Comparison of ENCODE assay signal across 18 cellular contexts in genomic region chr16:67998231-67998778, GRCh38. TPM values are rescaled to one million over a fixed set of nuclear protein-coding genes. Genes with fewer than 3 reads are reported as not detected.
DNase-seq lines count a peak whose midpoint lies in the region; ATAC-seq and TF ChIP-seq lines count a peak whose summit lies in the region.
"Not testable (repeated sequence)": the region's sequence is repeated elsewhere in the genome, so short reads cannot be mapped to it uniquely, and the experiment has no call there.
"Had no signal": no experiment of that assay in that cellular context is flagged by ENCODE, and none has a peak within 500 bp of the region (broad histone marks: within the 10 kb centered on the region; RNA-seq: fewer than 3 reads in every experiment).

No MANE protein-coding gene starts in this region.

- not testable (repeated sequence) for H3K4me3 ChIP-seq in thymus (ENCODE audit: low read length)

- ATAC-seq in CD4-positive, alpha-beta T cell (ENCODE audit: poor library complexity); T-cell (replicated peaks in 1 of 4); natural killer cell: not testable (repeated sequence)

- not testable (repeated sequence) for H3K9me3 ChIP-seq in CD4-positive, alpha-beta T cell (ENCODE audit: control insufficient read depth, low read length); thymus (ENCODE audit: control insufficient read depth)

- intact Hi-C loops in CD4-positive, alpha-beta T cell (cut with DNase I, micrococcal nuclease); activated T-helper 1 cell treated with anti-CD3 and anti-CD28 coated beads, Interleukin-12 subunit alpha, Interleukin-12 subunit beta, Interleukin-2, Interleukin-4 antibody, amounts not matched to agents 30 ng/mL and 10 ng/mL and 1 ng/mL, durations not matched to agents 14 hours and 24 hours and 36 hours (cut with micrococcal nuclease); dendritic cell treated with granulocyte-macrophage colony-stimulating factor and Interleukin-4, amounts not matched to agents 40 ng/mL and 50 ng/mL, for 4 days (cut with micrococcal nuclease); natural killer cell (cut with micrococcal nuclease): not testable (repeated sequence)

- 98% methylated on average over 36 of the region's 36 CpGs for WGBS in thymus

- H3K27ac Mint-ChIP-seq in CD4-positive, alpha-beta T cell, result peak overlapping the region; percentile 93
- peak overlapping the region; percentile 96 for H3K27ac Mint-ChIP-seq in T-cell
- H3K27ac Mint-ChIP-seq in activated T-helper 1 cell treated with anti-CD3 and anti-CD28 coated beads, Interleukin-12 subunit alpha, Interleukin-12 subunit beta, Interleukin-2, Interleukin-4 antibody, amounts not matched to agents 30 ng/mL and 10 ng/mL and 1 ng/mL, durations not matched to agents 14 hours and 24 hours and 36 hours, result peak overlapping the region; percentile 94
- peak overlapping the region; percentile 98 for H3K27ac Mint-ChIP-seq in dendritic cell treated with granulocyte-macrophage colony-stimulating factor and Interleukin-4, amounts not matched to agents 40 ng/mL and 50 ng/mL, for 4 days
- peak overlapping the region; percentile 84 to 96 for H3K27ac Mint-ChIP-seq in natural killer cell

- not testable (repeated sequence) for H3K36me3 ChIP-seq in thymus (ENCODE audit: control insufficient read depth, insufficient read depth)

- DNase-seq in CD4-positive, alpha-beta T cell; T-cell; activated T-helper 1 cell treated with anti-CD3 and anti-CD28 coated beads, Interleukin-12 subunit alpha, Interleukin-12 subunit beta, Interleukin-2, Interleukin-4 antibody, amounts not matched to agents 30 ng/mL and 10 ng/mL and 1 ng/mL, durations not matched to agents 14 hours and 24 hours and 36 hours (ENCODE audit: low spot score); natural killer cell: not testable (repeated sequence)

- TF ChIP-seq CTCF in CD4-positive, alpha-beta T cell (IDR thresholded peaks at IDR 0.05); natural killer cell (IDR thresholded peaks at IDR 0.05): not testable (repeated sequence)

- H3K27ac ChIP-seq in CD4-positive, alpha-beta T cell (ENCODE audit: low read depth, low read length), result peak overlapping the region; percentile 83
- peak overlapping the region; percentile 65 for H3K27ac ChIP-seq in thymus (ENCODE audit: low read depth)

- H3K9me3 Mint-ChIP-seq in CD4-positive, alpha-beta T cell; T-cell; activated T-helper 1 cell treated with anti-CD3 and anti-CD28 coated beads, Interleukin-12 subunit alpha, Interleukin-12 subunit beta, Interleukin-2, Interleukin-4 antibody, amounts not matched to agents 30 ng/mL and 10 ng/mL and 1 ng/mL, durations not matched to agents 14 hours and 24 hours and 36 hours; dendritic cell treated with granulocyte-macrophage colony-stimulating factor and Interleukin-4, amounts not matched to agents 40 ng/mL and 50 ng/mL, for 4 days; natural killer cell: not testable (repeated sequence)

- peaks cover 28% of the 10 kb centered on the region for H3K36me3 Mint-ChIP-seq in CD4-positive, alpha-beta T cell (ENCODE audit: low read depth)
- H3K36me3 Mint-ChIP-seq in T-cell, result peaks cover 11% of the 10 kb centered on the region
- H3K36me3 Mint-ChIP-seq in activated T-helper 1 cell treated with anti-CD3 and anti-CD28 coated beads, Interleukin-12 subunit alpha, Interleukin-12 subunit beta, Interleukin-2, Interleukin-4 antibody, amounts not matched to agents 30 ng/mL and 10 ng/mL and 1 ng/mL, durations not matched to agents 14 hours and 24 hours and 36 hours (ENCODE audit: low read depth); natural killer cell: not testable (repeated sequence)
- peaks cover 39% of the 10 kb centered on the region for H3K36me3 Mint-ChIP-seq in dendritic cell treated with granulocyte-macrophage colony-stimulating factor and Interleukin-4, amounts not matched to agents 40 ng/mL and 50 ng/mL, for 4 days (ENCODE audit: low read depth)

- POLR2A ChIA-PET in CD4-positive, alpha-beta T cell (lab: Charles Lee), result interaction anchor here (0.6 to 4.6 kb wide), 19 partner anchors 7 to 247 kb away, joined by 3 to 73 read pairs (median 5); partner anchors contain the start of genes DDX28, DPEP2NB, DUS2 and NFATC3
- POLR2A ChIA-PET in T-cell (lab: Charles Lee), result interaction anchor here (0.7 to 1.2 kb wide), 2 partner anchors 11 to 24 kb away, joined by 3 to 4 read pairs; no protein-coding TSS in a partner anchor

- H3K4me1 Mint-ChIP-seq in CD4-positive, alpha-beta T cell (ENCODE audit: low read depth), result peaks cover 63% of the 10 kb centered on the region
- H3K4me1 Mint-ChIP-seq in T-cell (peaks cover 48 to 74% (median 69%) of the 10 kb centered on the region in 3 donors), natural killer cell (peaks cover 39 to 50% of the 10 kb centered on the region in 2 donors)
- H3K4me1 Mint-ChIP-seq in activated T-helper 1 cell treated with anti-CD3 and anti-CD28 coated beads, Interleukin-12 subunit alpha, Interleukin-12 subunit beta, Interleukin-2, Interleukin-4 antibody, amounts not matched to agents 30 ng/mL and 10 ng/mL and 1 ng/mL, durations not matched to agents 14 hours and 24 hours and 36 hours (ENCODE audit: low read depth), result peaks cover 43% of the 10 kb centered on the region
- peaks cover 72% of the 10 kb centered on the region for H3K4me1 Mint-ChIP-seq in dendritic cell treated with granulocyte-macrophage colony-stimulating factor and Interleukin-4, amounts not matched to agents 40 ng/mL and 50 ng/mL, for 4 days (ENCODE audit: low read depth)

- CTCF ChIA-PET in CD4-positive, alpha-beta T cell (lab: Charles Lee), result interaction anchor here (0.8 to 6.5 kb wide), 5 partner anchors 14 to 517 kb away, joined by 3 to 33 read pairs (median 3); partner anchors contain the start of gene ATP6V0D1
- CTCF ChIA-PET in T-cell (lab: Charles Lee), result interaction anchor here (0.6 to 1.3 kb wide), 8 partner anchors 17 to 114 kb away, joined by 3 to 7 read pairs (median 3); partner anchors contain the start of genes DDX28 (in 1 of the 2) and DUS2 (in 1 of the 2)

- H3K4me1 ChIP-seq in thymus (ENCODE audit: control insufficient read depth, insufficient read depth, low read length), result peaks cover 13% of the 10 kb centered on the region

- not testable (repeated sequence) for H3K27me3 ChIP-seq in CD4-positive, alpha-beta T cell (ENCODE audit: control insufficient read depth, insufficient read depth, low read length); thymus (ENCODE audit: control insufficient read depth, insufficient read depth)

- not testable (repeated sequence) for H3K27me3 Mint-ChIP-seq in CD4-positive, alpha-beta T cell; T-cell; activated T-helper 1 cell treated with anti-CD3 and anti-CD28 coated beads, Interleukin-12 subunit alpha, Interleukin-12 subunit beta, Interleukin-2, Interleukin-4 antibody, amounts not matched to agents 30 ng/mL and 10 ng/mL and 1 ng/mL, durations not matched to agents 14 hours and 24 hours and 36 hours (ENCODE audit: insufficient read depth); dendritic cell treated with granulocyte-macrophage colony-stimulating factor and Interleukin-4, amounts not matched to agents 40 ng/mL and 50 ng/mL, for 4 days; natural killer cell (ENCODE audit: low read depth in 2 of 2)

- peak overlapping the region; percentile 86 for H3K4me3 Mint-ChIP-seq in CD4-positive, alpha-beta T cell
- peak overlapping the region; percentile 81 to 90 (median 88) for H3K4me3 Mint-ChIP-seq in T-cell
- H3K4me3 Mint-ChIP-seq in activated T-helper 1 cell treated with anti-CD3 and anti-CD28 coated beads, Interleukin-12 subunit alpha, Interleukin-12 subunit beta, Interleukin-2, Interleukin-4 antibody, amounts not matched to agents 30 ng/mL and 10 ng/mL and 1 ng/mL, durations not matched to agents 14 hours and 24 hours and 36 hours, result not testable (repeated sequence)
- H3K4me3 Mint-ChIP-seq in dendritic cell treated with granulocyte-macrophage colony-stimulating factor and Interleukin-4, amounts not matched to agents 40 ng/mL and 50 ng/mL, for 4 days, result peak overlapping the region; percentile 76
- H3K4me3 Mint-ChIP-seq in natural killer cell, result peak overlapping the region; percentile 81

RNA-seq across cellular contexts. Expression of gene DPEP2, which starts 1.0 kb away (rescaled TPM):
- total RNA-seq in CD4-positive, alpha-beta T cell, result 10 to 100 TPM; 42.2 to 43.5 TPM
- total RNA-seq in T-cell, result 100 to 1,000 TPM in 3 of 5 donors, 10 to 100 TPM in 2; 51.5 to 122 (median 100) TPM
- 2.4 and 2.6 TPM in 2 replicates for total RNA-seq in activated T-helper 1 cell treated with anti-CD3 and anti-CD28 coated beads, Interleukin-12 subunit alpha, Interleukin-12 subunit beta, Interleukin-2, Interleukin-4 antibody, amounts not matched to agents 30 ng/mL and 10 ng/mL and 1 ng/mL, durations not matched to agents 14 hours and 24 hours and 36 hours
- total RNA-seq in natural killer cell, result 10 to 100 TPM; 47.2 to 64.1 (median 61.8) TPM
- 19.0 TPM for polyA plus RNA-seq in thymus
- total RNA-seq: A673, Calu3, fibroblast of lung, H1, hepatocyte, mammary epithelial cell, pulmonary artery endothelial cell had no signal
- polyA plus RNA-seq: fibroblast of lung, H1, hepatocyte, mammary epithelial cell had no signal

RNA-seq across cellular contexts. Expression of gene DPEP2NB, which starts 17.4 kb away (rescaled TPM):
- not detected for total RNA-seq in CD4-positive, alpha-beta T cell
- total RNA-seq in T-cell (not detected), natural killer cell (not detected)
- not detected in 2 replicates for total RNA-seq in activated T-helper 1 cell treated with anti-CD3 and anti-CD28 coated beads, Interleukin-12 subunit alpha, Interleukin-12 subunit beta, Interleukin-2, Interleukin-4 antibody, amounts not matched to agents 30 ng/mL and 10 ng/mL and 1 ng/mL, durations not matched to agents 14 hours and 24 hours and 36 hours
- 0.18 TPM for polyA plus RNA-seq in thymus
- total RNA-seq: A673, Calu3, cerebellum, endothelial cell of umbilical vein, fibroblast of lung, gastroesophageal sphincter, H1, hepatocyte, left cardiac atrium, mammary epithelial cell, omental fat pad, pulmonary artery endothelial cell had no signal
- polyA plus RNA-seq: endothelial cell of umbilical vein, fibroblast of lung, H1, hepatocyte, mammary epithelial cell had no signal

RNA-seq across cellular contexts. Expression of gene DPEP3, which starts 18.0 kb away (rescaled TPM):
- total RNA-seq in CD4-positive, alpha-beta T cell, result under 1 TPM; 0.53 to 0.63 TPM
- total RNA-seq in T-cell (1 to 10 TPM in 4 of 5 donors, under 1 TPM in 1; 0.48 to 1.5 (median 1.1) TPM), natural killer cell (under 1 TPM; 0.53 to 1.00 (median 0.96) TPM)
- total RNA-seq in activated T-helper 1 cell treated with anti-CD3 and anti-CD28 coated beads, Interleukin-12 subunit alpha, Interleukin-12 subunit beta, Interleukin-2, Interleukin-4 antibody, amounts not matched to agents 30 ng/mL and 10 ng/mL and 1 ng/mL, durations not matched to agents 14 hours and 24 hours and 36 hours, result not detected in 2 replicates
- 0.23 TPM for polyA plus RNA-seq in thymus
- total RNA-seq: A673, Calu3, cerebellum, endothelial cell of umbilical vein, fibroblast of lung, hepatocyte, left cardiac atrium, mammary epithelial cell, pulmonary artery endothelial cell had no signal
- polyA plus RNA-seq: fibroblast of lung, hepatocyte, mammary epithelial cell had no signal

RNA-seq across cellular contexts. Expression of gene DDX28, which starts 24.7 kb away (rescaled TPM):
- 10 to 100 TPM; 18.9 to 19.4 TPM for total RNA-seq in CD4-positive, alpha-beta T cell
- total RNA-seq in T-cell, result 10 to 100 TPM; 15.5 to 21.0 (median 17.6) TPM
- total RNA-seq in activated T-helper 1 cell treated with anti-CD3 and anti-CD28 coated beads, Interleukin-12 subunit alpha, Interleukin-12 subunit beta, Interleukin-2, Interleukin-4 antibody, amounts not matched to agents 30 ng/mL and 10 ng/mL and 1 ng/mL, durations not matched to agents 14 hours and 24 hours and 36 hours, result 28.2 and 28.4 TPM in 2 replicates
- 10 to 100 TPM; 17.4 to 19.0 (median 17.9) TPM for total RNA-seq in natural killer cell
- 11.9 TPM for polyA plus RNA-seq in thymus

RNA-seq across cellular contexts. Expression of gene DUS2, which starts 24.8 kb away (rescaled TPM):
- 10 to 100 TPM; 10.4 to 13.6 TPM for total RNA-seq in CD4-positive, alpha-beta T cell
- total RNA-seq in T-cell (10 to 100 TPM; 14.5 to 19.4 (median 15.8) TPM), natural killer cell (10 to 100 TPM; 21.6 to 24.2 (median 22.7) TPM)
- 34.7 and 37.2 TPM in 2 replicates for total RNA-seq in activated T-helper 1 cell treated with anti-CD3 and anti-CD28 coated beads, Interleukin-12 subunit alpha, Interleukin-12 subunit beta, Interleukin-2, Interleukin-4 antibody, amounts not matched to agents 30 ng/mL and 10 ng/mL and 1 ng/mL, durations not matched to agents 14 hours and 24 hours and 36 hours
- polyA plus RNA-seq in thymus, result 12.2 TPM

Comparison
In these comparisons a context has a peak if more than half of its experiments do, and no peak if none do; other contexts are left out.
1. RNA of gene DPEP2, which starts 1.0 kb away (total RNA-seq): 51.5 to 122 TPM in T-cell, 47.2 to 64.1 TPM in natural killer cell and 42.2 to 43.5 TPM in CD4-positive, alpha-beta T cell; 2.4 to 2.6 TPM in activated T-helper 1 cell treated with anti-CD3 and anti-CD28 coated beads, Interleukin-12 subunit alpha, Interleukin-12 subunit beta, Interleukin-2, Interleukin-4 antibody, amounts not matched to agents 30 ng/mL and 10 ng/mL and 1 ng/mL, durations not matched to agents 14 hours and 24 hours and 36 hours; every median in the first group is over 10 times any median in the second.
2. Peak in every context shown above with its lines, with median percentiles within 50 percentile points of each other: H3K27ac Mint-ChIP-seq.